1 cellular context compared by ENCODE assay signal in the genomic region with DNA sequence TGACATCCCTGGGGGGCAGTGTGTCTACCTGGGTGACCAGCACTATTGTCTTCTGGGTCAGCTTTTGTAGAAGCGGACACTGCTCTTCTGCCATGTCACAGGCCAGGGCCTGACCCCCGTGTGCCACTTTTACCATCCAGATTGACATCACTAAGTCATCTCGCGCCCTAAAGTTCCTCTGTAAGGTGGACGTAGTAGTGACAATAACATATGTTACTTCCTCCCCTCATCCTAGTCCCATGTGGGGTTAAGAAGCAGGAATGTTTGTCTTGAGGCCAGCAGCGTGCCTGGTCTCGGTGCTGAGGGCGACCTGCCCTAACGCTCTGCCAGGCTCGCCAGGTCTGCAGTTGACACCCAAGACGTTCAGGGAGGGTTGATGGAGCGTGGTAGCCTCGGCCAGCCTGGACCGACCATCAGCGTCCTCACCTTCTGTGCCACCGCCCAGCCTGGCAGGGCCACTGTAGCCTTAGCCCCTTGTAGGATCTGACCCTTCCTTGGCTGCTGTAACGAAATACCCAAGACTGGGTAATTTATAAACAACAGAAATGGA.
TF ChIP-seq lines count a peak whose summit lies in the region.

No MANE protein-coding gene starts in this region.

TF ChIP-seq in IMR-90, 13 proteins besides CTCF, POLR2A, EP300 and RAD21:
- TF ChIP-seq SMC3 (IDR thresholded peaks at IDR 0.05; ENCODE audit: low read depth, low read length) (no peak), MAZ (IDR thresholded peaks at IDR 0.05; ENCODE audit: borderline replicate concordance, low read depth, low read length) (no peak), BHLHE40 (IDR thresholded peaks at IDR 0.05; ENCODE audit: low read depth, low read length) (no peak), RCOR1 (IDR thresholded peaks at IDR 0.05; ENCODE audit: insufficient replicate concordance, low read length) (no peak), FOS (IDR thresholded peaks at IDR 0.05; ENCODE audit: low read depth, low read length) (no peak), MAFK (IDR thresholded peaks at IDR 0.05; ENCODE audit: low read depth, low read length) (no peak), CHD1 (IDR thresholded peaks at IDR 0.05; ENCODE audit: low read depth, low read length) (no peak)
- TF ChIP-seq, protein P1, sequence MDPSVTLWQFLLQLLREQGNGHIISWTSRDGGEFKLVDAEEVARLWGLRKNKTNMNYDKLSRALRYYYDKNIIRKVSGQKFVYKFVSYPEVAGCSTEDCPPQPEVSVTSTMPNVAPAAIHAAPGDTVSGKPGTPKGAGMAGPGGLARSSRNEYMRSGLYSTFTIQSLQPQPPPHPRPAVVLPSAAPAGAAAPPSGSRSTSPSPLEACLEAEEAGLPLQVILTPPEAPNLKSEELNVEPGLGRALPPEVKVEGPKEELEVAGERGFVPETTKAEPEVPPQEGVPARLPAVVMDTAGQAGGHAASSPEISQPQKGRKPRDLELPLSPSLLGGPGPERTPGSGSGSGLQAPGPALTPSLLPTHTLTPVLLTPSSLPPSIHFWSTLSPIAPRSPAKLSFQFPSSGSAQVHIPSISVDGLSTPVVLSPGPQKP (IDR thresholded peaks at IDR 0.05; ENCODE audit: borderline replicate concordance, low read depth, low read length), result no peak
- TF ChIP-seq, protein P2, sequence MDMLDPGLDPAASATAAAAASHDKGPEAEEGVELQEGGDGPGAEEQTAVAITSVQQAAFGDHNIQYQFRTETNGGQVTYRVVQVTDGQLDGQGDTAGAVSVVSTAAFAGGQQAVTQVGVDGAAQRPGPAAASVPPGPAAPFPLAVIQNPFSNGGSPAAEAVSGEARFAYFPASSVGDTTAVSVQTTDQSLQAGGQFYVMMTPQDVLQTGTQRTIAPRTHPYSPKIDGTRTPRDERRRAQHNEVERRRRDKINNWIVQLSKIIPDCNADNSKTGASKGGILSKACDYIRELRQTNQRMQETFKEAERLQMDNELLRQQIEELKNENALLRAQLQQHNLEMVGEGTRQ (IDR thresholded peaks at IDR 0.05; ENCODE audit: low read depth, low read length), result no peak
